In genomic region chr4:21476753-21477152, GRCh38 we compare ENCODE assay signal across 15 cellular contexts.
DNase-seq lines count a peak whose midpoint lies in the region; TF ChIP-seq lines count a peak whose summit lies in the region.
"Had no signal": no experiment of that assay in that cellular context is flagged by ENCODE, and none has a peak within 500 bp of the region (broad histone marks: within the 10 kb centered on the region; RNA-seq: fewer than 3 reads in every experiment).

No MANE protein-coding gene starts in this region.

- no peaks in the 10 kb centered on the region for H3K9me3 ChIP-seq in HEK293 (ENCODE audit: control insufficient read depth, insufficient read depth, low read depth, low read length)
- no peaks in the 10 kb centered on the region for H3K9me3 ChIP-seq in stomach
- H3K9me3 ChIP-seq: esophagus squamous epithelium had no signal

- no peak overlapping the region for H3K27ac Mint-ChIP-seq in neural crest cell (ENCODE audit: unreplicated experiment)
- H3K27ac Mint-ChIP-seq: CD4-positive, CD25-positive, alpha-beta regulatory T cell; T-cell had no signal

- H3K4me3 Mint-ChIP-seq in neural crest cell = no peak overlapping the region
- H3K4me3 Mint-ChIP-seq: T-cell had no signal

- POLR2A ChIA-PET in HEK293 (lab: Yijun Ruan, JAX) (no interaction called here), HEK293T (lab: Yijun Ruan, JAX) (no interaction called here)

- peak; percentile 30 for DNase-seq in RKO (ENCODE audit: low spot score)
- peak; percentile 10 for DNase-seq in fibroblast of pulmonary artery (ENCODE audit: low read depth)
- DNase-seq in neural crest cell (ENCODE audit: low read depth, low spot score) = peak; percentile 33
- DNase-seq in HEK293T (ENCODE audit: extremely low spot score) = no peak
- no peak for DNase-seq in NCI-H1092 treated with DMSO at 0.1 percent for 48 hours (lab: John Stamatoyannopoulos, UW)
- no peak for DNase-seq in stomach
- DNase-seq: activated CD4-positive, alpha-beta T cell treated with anti-CD3 and anti-CD28 coated beads for 1 hour; activated T-cell treated with anti-CD3 and anti-CD28 coated beads, Interleukin-2, amount 50 U/mL, for 1 hour; CD4-positive, CD25-positive, alpha-beta regulatory T cell; esophagus squamous epithelium; NCI-H1092; occipital lobe; stimulated activated naive CD8-positive, alpha-beta T cell treated with anti-CD3 and anti-CD28 coated beads, Interleukin-15, Interleukin-2, amounts not matched to agents 100 U/mL and 50 U/mL, for 24 hours; T-cell had no signal

- no peak for TF ChIP-seq POLR2A in stomach (IDR thresholded peaks at IDR 0.05)

- H3K36me3 Mint-ChIP-seq in neural crest cell (ENCODE audit: low read depth) = no peaks in the 10 kb centered on the region
- H3K36me3 Mint-ChIP-seq: CD4-positive, CD25-positive, alpha-beta regulatory T cell; T-cell had no signal

- H3K27ac ChIP-seq in HEK293 (ENCODE audit: extremely low read depth, low read depth, low read length) (no peak overlapping the region), stomach (no peak overlapping the region)
- H3K27ac ChIP-seq: esophagus squamous epithelium had no signal

- CTCF ChIA-PET in HEK293 (lab: Yijun Ruan, JAX) = no interaction called here
- CTCF ChIA-PET in HEK293T (lab: Yijun Ruan, JAX) = no interaction called here

- no peaks in the 10 kb centered on the region for H3K36me3 ChIP-seq in HEK293 (ENCODE audit: control insufficient read depth in 2 of 2, insufficient read depth in 1 of 2, low read length in 2 of 2)
- H3K36me3 ChIP-seq in stomach = no peaks in the 10 kb centered on the region
- H3K36me3 ChIP-seq: esophagus squamous epithelium had no signal

- 22 to 38% (median 25%) methylated on average over 3 of the region's 3 CpGs for WGBS in stomach, 5 donors

- H3K9me3 Mint-ChIP-seq in neural crest cell = no peaks in the 10 kb centered on the region

- peaks cover 0 to 3% (median 0%) of the 10 kb centered on the region in 3 donors for H3K27me3 ChIP-seq in stomach

- H3K4me1 ChIP-seq in HEK293 (ENCODE audit: control insufficient read depth, insufficient read depth, low read length) (no peaks in the 10 kb centered on the region), stomach (no peaks in the 10 kb centered on the region)
- H3K4me1 ChIP-seq: esophagus squamous epithelium had no signal

- TF ChIP-seq CTCF in HEK293 (tag by site-specific recombination; IDR thresholded peaks at IDR 0.05) (no peak), fibroblast of pulmonary artery (IDR thresholded peaks at IDR 0.05; ENCODE audit: low read length, missing control alignments) (no peak), neural crest cell (conservative IDR thresholded peaks at IDR 0.05) (no peak), stomach (IDR thresholded peaks at IDR 0.05) (no peak)

- H3K27me3 Mint-ChIP-seq in neural crest cell (ENCODE audit: low read depth) = peaks cover 77% of the 10 kb centered on the region
- H3K27me3 Mint-ChIP-seq: CD4-positive, CD25-positive, alpha-beta regulatory T cell; T-cell had no signal

- intact Hi-C loops in stomach (cut with DNase I; ENCODE audit: low total_unique reads) = loop anchor here (10.0 kb wide), 1 partner anchor 702 kb away; no protein-coding TSS in a partner anchor

- H3K4me3 ChIP-seq in HEK293 (ENCODE audit: low read depth, low read length) (no peak overlapping the region), fibroblast of pulmonary artery (replicated peaks; ENCODE audit: low read depth, low read length) (no peak overlapping the region), stomach (no peak overlapping the region)
- H3K4me3 ChIP-seq: esophagus squamous epithelium had no signal

- H3K4me1 Mint-ChIP-seq in neural crest cell = no peaks in the 10 kb centered on the region
- H3K4me1 Mint-ChIP-seq: CD4-positive, CD25-positive, alpha-beta regulatory T cell; T-cell had no signal

- TF ChIP-seq EP300 in stomach (IDR thresholded peaks at IDR 0.05) = no peak

TF ChIP-seq in HEK293, 187 proteins besides CTCF, POLR2A, EP300 and RAD21 (continues in another document):
- TF ChIP-seq, protein P1, sequence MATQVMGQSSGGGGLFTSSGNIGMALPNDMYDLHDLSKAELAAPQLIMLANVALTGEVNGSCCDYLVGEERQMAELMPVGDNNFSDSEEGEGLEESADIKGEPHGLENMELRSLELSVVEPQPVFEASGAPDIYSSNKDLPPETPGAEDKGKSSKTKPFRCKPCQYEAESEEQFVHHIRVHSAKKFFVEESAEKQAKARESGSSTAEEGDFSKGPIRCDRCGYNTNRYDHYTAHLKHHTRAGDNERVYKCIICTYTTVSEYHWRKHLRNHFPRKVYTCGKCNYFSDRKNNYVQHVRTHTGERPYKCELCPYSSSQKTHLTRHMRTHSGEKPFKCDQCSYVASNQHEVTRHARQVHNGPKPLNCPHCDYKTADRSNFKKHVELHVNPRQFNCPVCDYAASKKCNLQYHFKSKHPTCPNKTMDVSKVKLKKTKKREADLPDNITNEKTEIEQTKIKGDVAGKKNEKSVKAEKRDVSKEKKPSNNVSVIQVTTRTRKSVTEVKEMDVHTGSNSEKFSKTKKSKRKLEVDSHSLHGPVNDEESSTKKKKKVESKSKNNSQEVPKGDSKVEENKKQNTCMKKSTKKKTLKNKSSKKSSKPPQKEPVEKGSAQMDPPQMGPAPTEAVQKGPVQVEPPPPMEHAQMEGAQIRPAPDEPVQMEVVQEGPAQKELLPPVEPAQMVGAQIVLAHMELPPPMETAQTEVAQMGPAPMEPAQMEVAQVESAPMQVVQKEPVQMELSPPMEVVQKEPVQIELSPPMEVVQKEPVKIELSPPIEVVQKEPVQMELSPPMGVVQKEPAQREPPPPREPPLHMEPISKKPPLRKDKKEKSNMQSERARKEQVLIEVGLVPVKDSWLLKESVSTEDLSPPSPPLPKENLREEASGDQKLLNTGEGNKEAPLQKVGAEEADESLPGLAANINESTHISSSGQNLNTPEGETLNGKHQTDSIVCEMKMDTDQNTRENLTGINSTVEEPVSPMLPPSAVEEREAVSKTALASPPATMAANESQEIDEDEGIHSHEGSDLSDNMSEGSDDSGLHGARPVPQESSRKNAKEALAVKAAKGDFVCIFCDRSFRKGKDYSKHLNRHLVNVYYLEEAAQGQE (tag by site-specific recombination; IDR thresholded peaks at IDR 0.05) = peak; percentile 80

TF ChIP-seq in HEK293T, 16 proteins besides CTCF, POLR2A, EP300 and RAD21:
- no peak for TF ChIP-seq ZNF384 (IDR thresholded peaks at IDR 0.05)
- no peak for TF ChIP-seq FOXM1 (IDR thresholded peaks at IDR 0.05; ENCODE audit: borderline replicate concordance)
- TF ChIP-seq SP1 (IDR thresholded peaks at IDR 0.05) = no peak
- TF ChIP-seq TARDBP (IDR thresholded peaks at IDR 0.05) = no peak
- no peak for TF ChIP-seq BHLHE40 (IDR thresholded peaks at IDR 0.05; ENCODE audit: borderline replicate concordance)
- no peak for TF ChIP-seq PKNOX1 (IDR thresholded peaks at IDR 0.05)
- no peak for TF ChIP-seq HDGF (IDR thresholded peaks at IDR 0.05; ENCODE audit: borderline replicate concordance)
- TF ChIP-seq FOXA1 (IDR thresholded peaks at IDR 0.05) = no peak
- no peak for TF ChIP-seq NFRKB (IDR thresholded peaks at IDR 0.05)
- no peak for TF ChIP-seq LEF1 (IDR thresholded peaks at IDR 0.05; ENCODE audit: borderline replicate concordance)
- no peak for TF ChIP-seq ELF4 (IDR thresholded peaks at IDR 0.05)
- TF ChIP-seq SUZ12 (IDR thresholded peaks at IDR 0.05) = no peak
- TF ChIP-seq FOXK2 (IDR thresholded peaks at IDR 0.05) = no peak
- TF ChIP-seq L3MBTL2 (conservative IDR thresholded peaks at IDR 0.05) = no peak
- no peak for TF ChIP-seq ARNT (IDR thresholded peaks at IDR 0.05)
- no peak for TF ChIP-seq CTBP1 (IDR thresholded peaks at IDR 0.05; ENCODE audit: borderline replicate concordance)

Comparison
In these comparisons a context has a peak if more than half of its experiments do, and no peak if none do; other contexts are left out.
1. DNase-seq: peak in RKO (single experiment), fibroblast of pulmonary artery (single experiment) and neural crest cell (single experiment); none in HEK293T (single experiment), NCI-H1092 treated with DMSO at 0.1 percent for 48 hours (single experiment) and stomach (single experiment).